ENCODE assay signal across 7 cellular contexts in genomic region chrX:101391831-101392230, GRCh38. TPM values are rescaled to one million over a fixed set of nuclear protein-coding genes. Genes with fewer than 3 reads are reported as not detected.
A peak's percentile ranks its signal among the peaks of the same experiment; 100 is the strongest.
DNase-seq lines count a peak whose midpoint lies in the region; TF ChIP-seq lines count a peak whose summit lies in the region.

No MANE protein-coding gene starts in this region.

- no peaks in the 10 kb centered on the region for H3K79me1 ChIP-seq in H9 (ENCODE audit: insufficient read depth, low read depth, low read length, poor library complexity, severe bottlenecking)

- no peak overlapping the region for H2BK15ac ChIP-seq in H9 (ENCODE audit: low read depth, low read length)

- H3K14ac ChIP-seq in H9 (ENCODE audit: insufficient read depth, low read length) = no peak overlapping the region

- H4K20me1 ChIP-seq in H9 (ENCODE audit: control insufficient read depth, insufficient read depth, insufficient read length) = no peaks in the 10 kb centered on the region

- peaks cover 61 to 62% of the 10 kb centered on the region in 2 experiments for H3K9me3 Mint-ChIP-seq in H9
- peaks cover 2% of the 10 kb centered on the region for H3K9me3 Mint-ChIP-seq in glutamatergic neuron (ENCODE audit: unreplicated experiment)

- H2BK12ac ChIP-seq in H9 (ENCODE audit: insufficient read length, low read depth, low read length) = no peak overlapping the region

- no peak overlapping the region for H3K56ac ChIP-seq in H9 (ENCODE audit: insufficient read length, low read depth, low read length)

- no peak overlapping the region for H2AFZ ChIP-seq in H9 (ENCODE audit: low read length)

- no peak overlapping the region for H2BK5ac ChIP-seq in H9 (ENCODE audit: insufficient read length, low read length)

- peak overlapping the region; percentile 95 to 99 (median 97); a peak in 6 of 7 replicates for H3K27ac Mint-ChIP-seq in H9
- peak overlapping the region; percentile 93 for H3K27ac Mint-ChIP-seq in glutamatergic neuron (ENCODE audit: unreplicated experiment)

- no peak overlapping the region for H4K91ac ChIP-seq in H9 (ENCODE audit: insufficient read length, low read depth, low read length)

- peak overlapping the region; percentile 66 for H3K4me3 ChIP-seq in WI38 (ENCODE audit: low read depth, low read length)
- peak overlapping the region; percentile 37 to 54 (median 48) for H3K4me3 ChIP-seq in skin epidermis
- H3K4me3 ChIP-seq in testis = no peak overlapping the region

- no peak overlapping the region for H2BK120ac ChIP-seq in H9 (ENCODE audit: low read depth, low read length, poor library complexity, severe bottlenecking)

- peak overlapping the region; percentile 97 for H3K9ac ChIP-seq in H9 (ENCODE audit: extremely low read depth, insufficient read length, low read length)

- no peak overlapping the region for H2AK5ac ChIP-seq in H9 (ENCODE audit: insufficient read length, low read length)

- H3K9me3 ChIP-seq in H9 (ENCODE audit: control insufficient read depth, low read depth, low read length) (peaks cover 25% of the 10 kb centered on the region), testis (no peaks in the 10 kb centered on the region)

- no peak overlapping the region for H3T11ph ChIP-seq in H9 (ENCODE audit: low read length)

- H3K27me3 Mint-ChIP-seq in H9 (ENCODE audit: low read depth) (no peaks in the 10 kb centered on the region; the same call in 1 of the 2 replicates), glutamatergic neuron (ENCODE audit: unreplicated experiment) (peaks cover 2% of the 10 kb centered on the region)

- peaks cover 7 to 9% of the 10 kb centered on the region in 2 experiments; a peak in 2 of 4 replicates for H3K4me1 Mint-ChIP-seq in H9
- H3K4me1 Mint-ChIP-seq in glutamatergic neuron (ENCODE audit: low read depth, unreplicated experiment) = peaks cover 1% of the 10 kb centered on the region

- peak overlapping the region; percentile 57 for H3K27ac ChIP-seq in H9 (ENCODE audit: insufficient read length, low read depth, low read length)
- peak overlapping the region in 14 of 21 experiments; percentile 35 to 89 (median 78) for H3K27ac ChIP-seq in skin epidermis
- no peak overlapping the region for H3K27ac ChIP-seq in testis

- H3K4me2 ChIP-seq in H9 (ENCODE audit: insufficient read depth, insufficient read length, low read length) = peak overlapping the region; percentile 75

- WGBS in H9 (ENCODE audit: extremely low coverage, insufficient read length, low lambda C conversion rate) = no CpG with 5 or more reads among the region's 6 CpGs
- 22 to 31% methylated on average over 6 of the region's 6 CpGs for WGBS in testis, 2 donors

- H4K5ac ChIP-seq in H9 (ENCODE audit: insufficient read length, low read depth, low read length) = no peak overlapping the region

- TF ChIP-seq POLR2A in testis (IDR thresholded peaks at IDR 0.05) = no peak

- H3K4me3 Mint-ChIP-seq in H9 (peak overlapping the region; percentile 93 to 95), glutamatergic neuron (ENCODE audit: unreplicated experiment) (peak overlapping the region; percentile 94)

- TF ChIP-seq CTCF in H9 (conservative IDR thresholded peaks at IDR 0.05) (no peak), WI38 (IDR thresholded peaks at IDR 0.05; ENCODE audit: low read depth, low read length) (no peak), glutamatergic neuron (IDR thresholded peaks at IDR 0.05; ENCODE audit: partially characterized antibody, unreplicated experiment) (no peak), testis (IDR thresholded peaks at IDR 0.05) (no peak)

- no peaks in the 10 kb centered on the region for H3K23me2 ChIP-seq in H9 (ENCODE audit: insufficient read length, low read depth, low read length, poor library complexity, severe bottlenecking)

- H3K23ac ChIP-seq in H9 (ENCODE audit: insufficient read length, low read depth, low read length) = no peak overlapping the region

- no peaks in the 10 kb centered on the region for H3K79me2 ChIP-seq in H9 (ENCODE audit: insufficient read depth, low read length)

- H3K4ac ChIP-seq in H9 (ENCODE audit: low read depth, low read length) = no peak overlapping the region

- no peak overlapping the region for H4K8ac ChIP-seq in H9 (replicated peaks; ENCODE audit: insufficient read length, low read depth, low read length)

- H2BK20ac ChIP-seq in H9 (ENCODE audit: low read depth, low read length, poor library complexity, severe bottlenecking) = no peak overlapping the region

- H3K18ac ChIP-seq in H9 (ENCODE audit: insufficient read length, low read depth, low read length) = no peak overlapping the region

- H3K36me3 ChIP-seq in testis (ENCODE audit: low read depth, missing control alignments) = no peaks in the 10 kb centered on the region

- intact Hi-C loops in testis (cut with DNase I; ENCODE audit: low total_unique reads) = no loop called here

- no peaks in the 10 kb centered on the region; the same call in 1 of the 2 replicates for H3K4me1 ChIP-seq in H9 (ENCODE audit: insufficient read depth, low read length)
- H3K4me1 ChIP-seq in testis = no peaks in the 10 kb centered on the region

- no peaks in the 10 kb centered on the region for H3K27me3 ChIP-seq in H9 (ENCODE audit: insufficient read depth, low read length)
- no peaks in the 10 kb centered on the region for H3K27me3 ChIP-seq in testis

- H3K36me3 Mint-ChIP-seq in H9 (ENCODE audit: insufficient read depth in 1 of 3, low read depth in 3 of 3) = peaks cover 32 to 45% (median 43%) of the 10 kb centered on the region in 3 experiments
- H3K36me3 Mint-ChIP-seq in glutamatergic neuron (ENCODE audit: unreplicated experiment) = no peaks in the 10 kb centered on the region

- DNase-seq in H9 = no peak
- no peak for DNase-seq in glutamatergic neuron
- DNase-seq in testis = no peak
- DNase-seq in foreskin melanocyte = no peak
- DNase-seq in ecto neural progenitor cell (ENCODE audit: low spot score) = no peak

RNA-seq across cellular contexts. Expression of gene RPL36A, which starts 1.0 kb away (rescaled TPM):
- total RNA-seq in H9 (2021) = 411 and 428 TPM in 2 replicates
- total RNA-seq in glutamatergic neuron (ENCODE audit: unreplicated experiment) = 147 TPM
- total RNA-seq in testis = 100 to 1,000 TPM; 177 to 507 TPM
- polyA plus RNA-seq in testis (ENCODE audit: insufficient read depth, low read depth, low replicate concordance) = 619 TPM

RNA-seq across cellular contexts. Expression of gene BTK, which starts 5.8 kb away (rescaled TPM):
- total RNA-seq in H9 (2021) (0.09 and 0.35 TPM in 2 replicates), glutamatergic neuron (ENCODE audit: unreplicated experiment) (1.1 TPM), testis (1 to 10 TPM; 3.6 to 6.9 TPM)
- polyA plus RNA-seq in testis (ENCODE audit: insufficient read depth, low read depth, low replicate concordance) = 3.9 TPM

RNA-seq across cellular contexts. Expression of gene GLA, which starts 15.9 kb away (rescaled TPM):
- 40.3 and 41.9 TPM in 2 replicates for total RNA-seq in H9 (2021)
- total RNA-seq in glutamatergic neuron (ENCODE audit: unreplicated experiment) = 29.4 TPM
- 10 to 100 TPM; 12.5 to 16.2 TPM for total RNA-seq in testis
- polyA plus RNA-seq in testis (ENCODE audit: insufficient read depth, low read depth, low replicate concordance) = 17.9 TPM

RNA-seq across cellular contexts. Expression of gene HNRNPH2, which starts 16.2 kb away (rescaled TPM):
- 60.2 and 63.2 TPM in 2 replicates for total RNA-seq in H9 (2021)
- total RNA-seq in glutamatergic neuron (ENCODE audit: unreplicated experiment) = 67.7 TPM
- total RNA-seq in testis = 10 to 100 TPM; 31.1 to 39.5 TPM
- polyA plus RNA-seq in testis (ENCODE audit: insufficient read depth, low read depth, low replicate concordance) = 46.3 TPM

RNA-seq across cellular contexts. Expression of gene TIMM8A, which starts 43.3 kb away (rescaled TPM):
- 38.9 and 40.2 TPM in 2 replicates for total RNA-seq in H9 (2021)
- total RNA-seq in glutamatergic neuron (ENCODE audit: unreplicated experiment) = 13.0 TPM
- 10 to 100 TPM in 1 of 2 donors, 1 to 10 TPM in 1; 9.3 to 11.1 TPM for total RNA-seq in testis
- 8.2 TPM for polyA plus RNA-seq in testis (ENCODE audit: insufficient read depth, low read depth, low replicate concordance)

Comparison
In these comparisons a context has a peak if more than half of its experiments do, and no peak if none do; other contexts are left out.
1. H3K27ac ChIP-seq: peak in H9 (single experiment) and skin epidermis (14 of 21); none in testis (0 of 2).
2. H3K4me3 ChIP-seq: peak in WI38 (single experiment) and skin epidermis (7 of 7); none in testis (0 of 2).